20 cellular contexts compared by ENCODE assay signal in the genomic region with DNA sequence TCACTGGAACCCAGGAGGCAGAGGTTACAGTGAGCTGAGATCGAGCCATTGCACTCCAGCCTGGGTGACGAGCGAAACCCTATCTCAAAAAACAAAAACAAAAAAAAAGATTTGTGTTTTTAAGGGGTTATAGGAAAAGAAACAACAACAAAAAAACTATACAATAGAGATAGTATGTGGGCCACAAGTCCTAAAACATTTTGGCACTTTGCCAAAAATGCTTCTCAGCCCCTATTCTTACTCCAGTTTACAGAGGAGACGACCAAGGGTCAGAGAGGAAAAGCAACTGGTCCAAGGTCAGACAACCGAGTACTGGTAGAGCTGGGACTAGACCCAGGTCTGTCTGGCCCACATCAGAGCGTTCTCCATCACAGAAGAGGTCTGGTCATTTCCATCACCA. TPM values are rescaled to one million over a fixed set of nuclear protein-coding genes. Genes with fewer than 3 reads are reported as not detected.
A peak's percentile ranks its signal among the peaks of the same experiment; 100 is the strongest.
DNase-seq lines count a peak whose midpoint lies in the region; ATAC-seq and TF ChIP-seq lines count a peak whose summit lies in the region.
"Had no signal": no experiment of that assay in that cellular context is flagged by ENCODE, and none has a peak within 500 bp of the region (broad histone marks: within the 10 kb centered on the region; RNA-seq: fewer than 3 reads in every experiment).

No MANE protein-coding gene starts in this region.

- peaks cover 6% of the 10 kb centered on the region; the same call in 1 of the 2 replicates for H3K79me2 ChIP-seq in SK-N-SH (ENCODE audit: insufficient read depth)
- H3K79me2 ChIP-seq in osteoblast (ENCODE audit: insufficient read depth, low read length), result no peaks in the 10 kb centered on the region

- H3K9me2 ChIP-seq in SK-N-SH, result no peaks in the 10 kb centered on the region

- CTCF ChIA-PET in SK-N-SH (lab: Yijun Ruan, JAX), result interaction anchor here (1.6 kb wide), 1 partner anchor 12 kb away, joined by 4 read pairs; no protein-coding TSS in a partner anchor

- H3K4me1 ChIP-seq in SK-N-SH (ENCODE audit: control insufficient read depth in 1 of 2, insufficient read depth in 2 of 2, low read depth in 1 of 2, low read length in 1 of 2) (peaks cover 0 to 15% of the 10 kb centered on the region in 2 experiments; a peak in 1 of 4 replicates), osteoblast (ENCODE audit: insufficient read depth, low read length) (no peaks in the 10 kb centered on the region)

- H3K4me3 ChIP-seq in SK-N-SH (ENCODE audit: low read depth in 2 of 2, low read length in 1 of 2) (no peak overlapping the region), osteoblast (ENCODE audit: insufficient read depth, low read length) (no peak overlapping the region)
- H3K4me3 ChIP-seq: A549 had no signal

- no peaks in the 10 kb centered on the region for H3K27me3 ChIP-seq in SK-N-SH (ENCODE audit: insufficient read depth)
- H3K27me3 ChIP-seq in osteoblast (ENCODE audit: insufficient read depth, low read length), result peaks cover 7% of the 10 kb centered on the region

- POLR2A ChIA-PET in SK-N-SH (lab: Yijun Ruan, JAX), result no interaction called here

- no peak for TF ChIP-seq EP300 in SK-N-SH (IDR thresholded peaks at IDR 0.05; ENCODE audit: borderline replicate concordance in 1 of 2, low read depth in 1 of 2, low read length in 1 of 2)
- TF ChIP-seq EP300 in Ishikawa (IDR thresholded peaks at IDR 0.05; ENCODE audit: borderline replicate concordance), result no peak

- TF ChIP-seq CTCF in SK-N-SH (IDR thresholded peaks at IDR 0.05) (no peak), osteoblast (IDR thresholded peaks at IDR 0.05; ENCODE audit: extremely low read depth, low read depth, low read length) (no peak)

- WGBS in SK-N-SH (ENCODE audit: low lambda C conversion rate), result 91% methylated on average over 6 of the region's 6 CpGs

- H3F3A ChIP-seq in SK-N-SH (replicated peaks; ENCODE audit: insufficient read depth), result no peaks in the 10 kb centered on the region

- ATAC-seq in SK-N-SH treated with all-trans-retinoic acid at 6 μM for 48 hours, result no peak
- ATAC-seq: A549 had no signal

- peaks cover 3 to 10% of the 10 kb centered on the region in 2 experiments for H3K36me3 ChIP-seq in SK-N-SH (replicated peaks in 1 of 2; ENCODE audit: control insufficient read depth in 1 of 2, insufficient read depth in 2 of 2, low read length in 1 of 2)
- no peaks in the 10 kb centered on the region for H3K36me3 ChIP-seq in osteoblast (ENCODE audit: insufficient read depth, low read length)

- no peak for TF ChIP-seq RAD21 in SK-N-SH (IDR thresholded peaks at IDR 0.05; ENCODE audit: low read length)
- no peak for TF ChIP-seq RAD21 in Ishikawa (IDR thresholded peaks at IDR 0.05; ENCODE audit: low read depth)

- H3K27ac ChIP-seq in SK-N-SH (ENCODE audit: low read depth in 2 of 2, low read length in 1 of 2), result no peak overlapping the region
- H3K27ac ChIP-seq in osteoblast (ENCODE audit: low read depth, low read length), result no peak overlapping the region
- H3K27ac ChIP-seq: 22Rv1, A549 had no signal

- H4K20me1 ChIP-seq in SK-N-SH (ENCODE audit: insufficient read depth) (no peaks in the 10 kb centered on the region), osteoblast (ENCODE audit: insufficient read depth, low read length) (no peaks in the 10 kb centered on the region)

- H3K9me3 ChIP-seq in SK-N-SH (no peaks in the 10 kb centered on the region), osteoblast (ENCODE audit: low read depth, low read length) (no peaks in the 10 kb centered on the region)
- H3K9me3 ChIP-seq: A549 had no signal

- H3K4me2 ChIP-seq in SK-N-SH, result no peak overlapping the region
- no peak overlapping the region for H3K4me2 ChIP-seq in osteoblast (ENCODE audit: insufficient read depth, low read length)
- H3K4me2 ChIP-seq: A549 had no signal

- H2AFZ ChIP-seq in SK-N-SH (ENCODE audit: low read depth) (no peak overlapping the region), osteoblast (ENCODE audit: low read length) (no peak overlapping the region)

- H3K9ac ChIP-seq in SK-N-SH, result no peak overlapping the region

- peak; percentile 36 for DNase-seq in DMS 273 (lab: John Stamatoyannopoulos, UW; ENCODE audit: unreplicated experiment)
- no peak for DNase-seq in DMS 273 treated with DMSO at 0.1 percent for 48 hours (lab: John Stamatoyannopoulos, UW)
- DNase-seq in SK-N-SH, result no peak
- DNase-seq in osteoblast (ENCODE audit: insufficient read length, low spot score, missing footprints), result peak; percentile 80
- no peak for DNase-seq in dedifferentiated amniotic fluid mesenchymal stem cell (ENCODE audit: extremely low spot score)
- DNase-seq in EL, result no peak
- DNase-seq: AML-193; C1 segment of cervical spinal cord; CD4-positive, CD25-positive, alpha-beta regulatory T cell; CD8-positive, alpha-beta memory T cell; COR-L47; DMS153; DMS79; GF-D8; H9; KBM-7 had no signal

TF ChIP-seq in SK-N-SH, 30 proteins besides CTCF, POLR2A, EP300 and RAD21:
- peak; percentile 58; the same call in 1 of the 2 replicates for TF ChIP-seq NFIC (IDR thresholded peaks at IDR 0.05; ENCODE audit: borderline replicate concordance)
- TF ChIP-seq, protein P1, sequence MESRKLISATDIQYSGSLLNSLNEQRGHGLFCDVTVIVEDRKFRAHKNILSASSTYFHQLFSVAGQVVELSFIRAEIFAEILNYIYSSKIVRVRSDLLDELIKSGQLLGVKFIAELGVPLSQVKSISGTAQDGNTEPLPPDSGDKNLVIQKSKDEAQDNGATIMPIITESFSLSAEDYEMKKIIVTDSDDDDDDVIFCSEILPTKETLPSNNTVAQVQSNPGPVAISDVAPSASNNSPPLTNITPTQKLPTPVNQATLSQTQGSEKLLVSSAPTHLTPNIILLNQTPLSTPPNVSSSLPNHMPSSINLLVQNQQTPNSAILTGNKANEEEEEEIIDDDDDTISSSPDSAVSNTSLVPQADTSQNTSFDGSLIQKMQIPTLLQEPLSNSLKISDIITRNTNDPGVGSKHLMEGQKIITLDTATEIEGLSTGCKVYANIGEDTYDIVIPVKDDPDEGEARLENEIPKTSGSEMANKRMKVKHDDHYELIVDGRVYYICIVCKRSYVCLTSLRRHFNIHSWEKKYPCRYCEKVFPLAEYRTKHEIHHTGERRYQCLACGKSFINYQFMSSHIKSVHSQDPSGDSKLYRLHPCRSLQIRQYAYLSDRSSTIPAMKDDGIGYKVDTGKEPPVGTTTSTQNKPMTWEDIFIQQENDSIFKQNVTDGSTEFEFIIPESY (IDR thresholded peaks at IDR 0.05; ENCODE audit: borderline replicate concordance, low read depth), result no peak

TF ChIP-seq in SK-N-SH treated with all-trans-retinoic acid at 6 μM for 48 hours, 23 proteins besides CTCF, POLR2A, EP300 and RAD21 (continues in another document):
- no peak for TF ChIP-seq ZC3H10 (CRISPR knock-in tag; IDR thresholded peaks at IDR 0.05)
- TF ChIP-seq GLIS3 (CRISPR knock-in tag; IDR thresholded peaks at IDR 0.05), result no peak
- TF ChIP-seq ISL1 (CRISPR knock-in tag; IDR thresholded peaks at IDR 0.05), result no peak
- no peak for TF ChIP-seq RARB (CRISPR knock-in tag; IDR thresholded peaks at IDR 0.05)
- TF ChIP-seq ZNF8 (CRISPR knock-in tag; IDR thresholded peaks at IDR 0.05), result no peak
- no peak for TF ChIP-seq ZNF70 (CRISPR knock-in tag; IDR thresholded peaks at IDR 0.05)
- TF ChIP-seq ZNF565 (CRISPR knock-in tag; conservative IDR thresholded peaks at IDR 0.05; ENCODE audit: low read depth), result no peak
- no peak for TF ChIP-seq SNAI2 (CRISPR knock-in tag; IDR thresholded peaks at IDR 0.05)
- TF ChIP-seq ARNTL (CRISPR knock-in tag; IDR thresholded peaks at IDR 0.05; ENCODE audit: borderline replicate concordance, low read depth), result no peak

TF ChIP-seq in Ishikawa, 13 proteins besides CTCF, POLR2A, EP300 and RAD21:
- TF ChIP-seq NFIC (IDR thresholded peaks at IDR 0.05), result peak; percentile 78
- TF ChIP-seq YY1 (IDR thresholded peaks at IDR 0.05; ENCODE audit: low read depth), result no peak

RNA-seq across cellular contexts. Expression of gene FBXO44, which starts 3.0 kb away (rescaled TPM):
- polyA plus RNA-seq in SK-N-SH (2012; rRNA removed), result 42.8 and 52.2 TPM in 2 replicates
- polyA plus RNA-seq in SK-N-SH (2012; cell fraction: cytosol; rRNA removed), result 15.0 and 22.5 TPM in 2 replicates
- 250 and 267 TPM in 2 replicates for polyA plus RNA-seq in SK-N-SH (2012; cell fraction: nucleus; rRNA removed)
- total RNA-seq in osteoblast, result 14.4 and 16.3 TPM in 2 replicates

RNA-seq across cellular contexts. Expression of gene FBXO2, which starts 3.4 kb away (rescaled TPM):
- 17.0 and 21.7 TPM in 2 replicates for polyA plus RNA-seq in SK-N-SH (2012; rRNA removed)
- 15.5 and 15.7 TPM in 2 replicates for polyA plus RNA-seq in SK-N-SH (2012; cell fraction: cytosol; rRNA removed)
- 21.5 and 21.9 TPM in 2 replicates for polyA plus RNA-seq in SK-N-SH (2012; cell fraction: nucleus; rRNA removed)
- 0.29 and 0.36 TPM in 2 replicates for total RNA-seq in osteoblast

RNA-seq across cellular contexts. Expression of gene FBXO6, which starts 6.3 kb away (rescaled TPM):
- polyA plus RNA-seq in SK-N-SH (2012; rRNA removed), result 7.3 and 8.1 TPM in 2 replicates
- polyA plus RNA-seq in SK-N-SH (2012; cell fraction: cytosol; rRNA removed), result 4.3 and 6.3 TPM in 2 replicates
- 2.8 and 3.5 TPM in 2 replicates for polyA plus RNA-seq in SK-N-SH (2012; cell fraction: nucleus; rRNA removed)
- total RNA-seq in osteoblast, result 8.7 and 8.8 TPM in 2 replicates

RNA-seq across cellular contexts. Expression of gene MAD2L2, which starts 23.3 kb away (rescaled TPM):
- 70.0 and 94.0 TPM in 2 replicates for polyA plus RNA-seq in SK-N-SH (2012; rRNA removed)
- polyA plus RNA-seq in SK-N-SH (2012; cell fraction: cytosol; rRNA removed), result 46.0 and 59.7 TPM in 2 replicates
- 72.4 and 107 TPM in 2 replicates for polyA plus RNA-seq in SK-N-SH (2012; cell fraction: nucleus; rRNA removed)
- total RNA-seq in osteoblast, result 20.6 and 22.7 TPM in 2 replicates

RNA-seq across cellular contexts. Expression of gene DRAXIN, which starts 33.9 kb away (rescaled TPM):
- polyA plus RNA-seq in SK-N-SH (2012; rRNA removed), result 0.57 and 0.97 TPM in 2 replicates
- polyA plus RNA-seq in SK-N-SH (2012; cell fraction: cytosol; rRNA removed), result 0.46 and 0.72 TPM in 2 replicates
- 0.68 and 0.74 TPM in 2 replicates for polyA plus RNA-seq in SK-N-SH (2012; cell fraction: nucleus; rRNA removed)
- total RNA-seq in osteoblast, result under 0.01 TPM in 2 replicates
- total RNA-seq: CD4-positive, CD25-positive, alpha-beta regulatory T cell had no signal

Comparison
In these comparisons a context has a peak if more than half of its experiments do, and no peak if none do; other contexts are left out.
1. DNase-seq: peak in DMS 273 (single experiment) and osteoblast (single experiment); none in DMS 273 treated with DMSO at 0.1 percent for 48 hours (single experiment), SK-N-SH (single experiment), dedifferentiated amniotic fluid mesenchymal stem cell (single experiment) and EL (single experiment).